Comparison of ENCODE assay signal across 29 cellular contexts in the genomic region with DNA sequence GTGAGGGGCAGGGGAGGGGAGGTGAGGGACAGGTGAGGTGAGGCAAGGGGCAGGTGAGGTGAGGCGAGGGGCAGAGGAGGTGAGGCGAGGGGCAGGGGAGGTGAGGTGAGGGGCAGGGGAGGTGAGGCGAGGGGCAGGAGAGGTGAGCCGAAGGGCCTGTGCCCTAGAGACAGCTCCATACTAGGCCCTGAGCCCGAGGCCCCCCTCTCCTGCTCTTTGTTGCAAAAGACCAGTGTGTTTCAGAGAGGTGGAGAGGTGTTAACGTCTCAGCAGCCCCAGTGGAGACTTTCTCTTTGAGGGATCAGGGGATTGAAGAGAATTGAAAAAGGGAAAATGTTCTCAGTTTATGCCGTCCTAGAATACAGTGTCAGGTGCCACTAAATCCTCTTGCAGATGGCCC.
"Had no signal": no experiment of that assay in that cellular context is flagged by ENCODE, and none has a peak within 500 bp of the region (broad histone marks: within the 10 kb centered on the region; RNA-seq: fewer than 3 reads in every experiment).

No MANE protein-coding gene starts in this region.

- H3K27ac ChIP-seq: colonic mucosa, dorsolateral prefrontal cortex, gastroesophageal sphincter, right atrium auricular region, thoracic aorta, VCaP had no signal

- H3K4me3 Mint-ChIP-seq: activated naive CD8-positive, alpha-beta T cell; naive B cell; T-helper 1 cell treated with Interleukin-12 subunit alpha and Interleukin-12 subunit beta and Interleukin-4 antibody, amounts not matched to agents 30 μg/mL and 1 μg/mL, for 36 hours; type B pancreatic cell had no signal

- H3K4me2 ChIP-seq: smooth muscle cell had no signal

- H3K27me3 ChIP-seq: colonic mucosa, dorsolateral prefrontal cortex, right atrium auricular region had no signal

- H3K9me3 Mint-ChIP-seq: naive B cell; T-helper 1 cell treated with Interleukin-12 subunit alpha and Interleukin-12 subunit beta and Interleukin-4 antibody, amounts not matched to agents 30 μg/mL and 1 μg/mL, for 36 hours; type B pancreatic cell had no signal

- H3K4me3 ChIP-seq: colonic mucosa, dorsolateral prefrontal cortex, gastroesophageal sphincter, right atrium auricular region, smooth muscle cell, thoracic aorta had no signal

- H3K27me3 Mint-ChIP-seq: type B pancreatic cell had no signal

- H3K9me3 ChIP-seq: colonic mucosa, gastroesophageal sphincter, right atrium auricular region, thoracic aorta had no signal

- DNase-seq: activated CD4-positive, alpha-beta T cell treated with anti-CD3 and anti-CD28 coated beads for 4 hours; activated CD4-positive, alpha-beta T cell treated with anti-CD3 and anti-CD28 coated beads, Interleukin-2, amount 50 U/mL, for 4 hours; activated effector memory CD4-positive, alpha-beta T cell treated with Interleukin-2 at 50 U/mL for 16 hours; activated naive CD4-positive, alpha-beta T cell treated with Interleukin-2 at 50 U/mL for 16 hours; activated T-cell treated with anti-CD3 and anti-CD28 coated beads for 4 hours; anterior cingulate cortex; colonic mucosa; dorsolateral prefrontal cortex; effector memory CD4-positive, alpha-beta T cell; erythroblast; head of caudate nucleus; hippocampal formation; left cardiac atrium; left ventricle myocardium superior; naive B cell; nucleus accumbens; stimulated activated CD4-positive, alpha-beta T cell treated with anti-CD3 and anti-CD28 coated beads, Interleukin-1b, Interleukin-23, amount 100 ng/mL, for 48 hours; stimulated activated CD4-positive, alpha-beta T cell treated with anti-CD3 and anti-CD28 coated beads, Interleukin-4, amount 100 ng/mL, for 4 hours; stimulated activated CD8-positive, alpha-beta memory T cell treated with anti-CD3 and anti-CD28 coated beads, Interleukin-4, amount 100 ng/mL, for 48 hours; stimulated activated naive CD4-positive, alpha-beta T cell; T-helper 9 cell had no signal

- H3K36me3 ChIP-seq: colonic mucosa, gastroesophageal sphincter, right atrium auricular region, thoracic aorta had no signal

- ATAC-seq: gastroesophageal sphincter, left cardiac atrium, left ventricle myocardium superior had no signal

- H3K36me3 Mint-ChIP-seq: activated naive CD8-positive, alpha-beta T cell; naive B cell; type B pancreatic cell had no signal

- H3K27ac Mint-ChIP-seq: activated naive CD8-positive, alpha-beta T cell; naive B cell; T-helper 1 cell treated with Interleukin-12 subunit alpha and Interleukin-12 subunit beta and Interleukin-4 antibody, amounts not matched to agents 30 μg/mL and 1 μg/mL, for 36 hours had no signal
